7 cellular contexts compared by ENCODE assay signal in genomic region chr12:57518176-57518919, GRCh38. TPM values are rescaled to one million over a fixed set of nuclear protein-coding genes. Genes with fewer than 3 reads are reported as not detected.
A peak's percentile ranks its signal among the peaks of the same experiment; 100 is the strongest.
DNase-seq lines count a peak whose midpoint lies in the region; ATAC-seq and TF ChIP-seq lines count a peak whose summit lies in the region.

No MANE protein-coding gene starts in this region.

- no peak for TF ChIP-seq EP300 in gastroesophageal sphincter (IDR thresholded peaks at IDR 0.05)

- H3K36me3 Mint-ChIP-seq in activated CD8-positive, alpha-beta T cell treated with anti-CD3 and anti-CD28 coated beads, Interleukin-2, amount 10 ng/mL, durations not matched to agents 7 days and 5 days (ENCODE audit: low read depth): peaks cover 63% of the 10 kb centered on the region
- peaks cover 97% of the 10 kb centered on the region for H3K36me3 Mint-ChIP-seq in stimulated activated effector memory CD8-positive, alpha-beta T cell treated with anti-CD3 and anti-CD28 coated beads, Interleukin-12 subunit alpha, Interleukin-12 subunit beta, amount 100 ng/mL, for 72 hours

- POLR2A ChIA-PET in activated CD8-positive, alpha-beta T cell treated with anti-CD3 and anti-CD28 coated beads, Interleukin-2, amount 10 ng/mL, durations not matched to agents 7 days and 5 days (lab: Charles Lee): interaction anchor here (0.6 to 5.2 kb wide), 5 partner anchors 9 to 40 kb away, joined by 3 to 74 read pairs (median 4); partner anchors contain the start of gene ARHGAP9

- ATAC-seq in activated CD8-positive, alpha-beta T cell treated with anti-CD3 and anti-CD28 coated beads, Interleukin-2, amount 10 ng/mL, durations not matched to agents 7 days and 5 days: no peak
- ATAC-seq in gastroesophageal sphincter (no peak), HG03521 (IDR thresholded peaks at IDR 0.05; ENCODE audit: unreplicated experiment) (no peak)
- no peak for ATAC-seq in stimulated activated effector memory CD8-positive, alpha-beta T cell treated with anti-CD3 and anti-CD28 coated beads, Interleukin-12 subunit alpha, Interleukin-12 subunit beta, amount 100 ng/mL, for 72 hours

- H3K36me3 ChIP-seq in gastroesophageal sphincter: peaks cover 7 to 41% of the 10 kb centered on the region in 2 donors

- H3K9me3 ChIP-seq in gastroesophageal sphincter: no peaks in the 10 kb centered on the region

- TF ChIP-seq POLR2A in gastroesophageal sphincter (IDR thresholded peaks at IDR 0.05): no peak

- peak overlapping the region; percentile 86 for H3K4me3 Mint-ChIP-seq in activated CD8-positive, alpha-beta T cell treated with anti-CD3 and anti-CD28 coated beads, Interleukin-2, amount 10 ng/mL, durations not matched to agents 7 days and 5 days
- H3K4me3 Mint-ChIP-seq in stimulated activated effector memory CD8-positive, alpha-beta T cell treated with anti-CD3 and anti-CD28 coated beads, Interleukin-12 subunit alpha, Interleukin-12 subunit beta, amount 100 ng/mL, for 72 hours: peak overlapping the region; percentile 93

- in situ Hi-C loops in ACHN (cut with HindIII; ENCODE audit: low pct_ligation_motif_present, low pct_unique_long_range_greater_than_20kb, low sequenced_read_pairs): no loop called here

- H3K27me3 ChIP-seq in gastroesophageal sphincter: no peaks in the 10 kb centered on the region

- H3K27ac ChIP-seq in gastroesophageal sphincter: peak overlapping the region; percentile 93 to 99 (median 98)

- peaks cover 5 to 59% (median 36%) of the 10 kb centered on the region in 3 donors for H3K4me1 ChIP-seq in gastroesophageal sphincter

- CTCF ChIA-PET in activated CD8-positive, alpha-beta T cell treated with anti-CD3 and anti-CD28 coated beads, Interleukin-2, amount 10 ng/mL, durations not matched to agents 7 days and 5 days (lab: Charles Lee): interaction anchor here (1.1 to 3.9 kb wide), 3 partner anchors 41 to 102 kb away, joined by 3 to 15 read pairs (median 11); no protein-coding TSS in a partner anchor

- no peaks in the 10 kb centered on the region for H3K9me3 Mint-ChIP-seq in activated CD8-positive, alpha-beta T cell treated with anti-CD3 and anti-CD28 coated beads, Interleukin-2, amount 10 ng/mL, durations not matched to agents 7 days and 5 days (ENCODE audit: insufficient read depth)
- H3K9me3 Mint-ChIP-seq in stimulated activated effector memory CD8-positive, alpha-beta T cell treated with anti-CD3 and anti-CD28 coated beads, Interleukin-12 subunit alpha, Interleukin-12 subunit beta, amount 100 ng/mL, for 72 hours: no peaks in the 10 kb centered on the region

- H3K4me3 ChIP-seq in HFF-Myc (replicated peaks; ENCODE audit: low read depth, low read length) (peak overlapping the region; percentile 69), gastroesophageal sphincter (peak overlapping the region; percentile 74 to 79)

- 46 to 65% methylated on average over 6 to 7 of the region's 8 CpGs for WGBS in gastroesophageal sphincter (ENCODE audit: low coverage in 1 of 2), 2 donors

- H3K27ac Mint-ChIP-seq in activated CD8-positive, alpha-beta T cell treated with anti-CD3 and anti-CD28 coated beads, Interleukin-2, amount 10 ng/mL, durations not matched to agents 7 days and 5 days: peak overlapping the region; percentile 62
- H3K27ac Mint-ChIP-seq in stimulated activated effector memory CD8-positive, alpha-beta T cell treated with anti-CD3 and anti-CD28 coated beads, Interleukin-12 subunit alpha, Interleukin-12 subunit beta, amount 100 ng/mL, for 72 hours: peak overlapping the region; percentile 99

- no peaks in the 10 kb centered on the region for H3K27me3 Mint-ChIP-seq in activated CD8-positive, alpha-beta T cell treated with anti-CD3 and anti-CD28 coated beads, Interleukin-2, amount 10 ng/mL, durations not matched to agents 7 days and 5 days (ENCODE audit: low read depth)

- TF ChIP-seq CTCF in HFF-Myc (IDR thresholded peaks at IDR 0.05; ENCODE audit: low read depth, low read length, missing control alignments) (no peak), gastroesophageal sphincter (IDR thresholded peaks at IDR 0.05) (no peak)

- H3K4me1 Mint-ChIP-seq in activated CD8-positive, alpha-beta T cell treated with anti-CD3 and anti-CD28 coated beads, Interleukin-2, amount 10 ng/mL, durations not matched to agents 7 days and 5 days (ENCODE audit: low read depth): peaks cover 42% of the 10 kb centered on the region
- peaks cover 57% of the 10 kb centered on the region for H3K4me1 Mint-ChIP-seq in stimulated activated effector memory CD8-positive, alpha-beta T cell treated with anti-CD3 and anti-CD28 coated beads, Interleukin-12 subunit alpha, Interleukin-12 subunit beta, amount 100 ng/mL, for 72 hours

- DNase-seq in HFF-Myc (ENCODE audit: extremely low read depth, low read depth) (no peak), NCI-H1694 (lab: John Stamatoyannopoulos, UW) (no peak), ACHN (no peak)
- DNase-seq in activated CD8-positive, alpha-beta T cell treated with anti-CD3 and anti-CD28 coated beads, Interleukin-2, amount 10 ng/mL, durations not matched to agents 7 days and 5 days: no peak
- no peak for DNase-seq in stimulated activated effector memory CD8-positive, alpha-beta T cell treated with anti-CD3 and anti-CD28 coated beads, Interleukin-12 subunit alpha, Interleukin-12 subunit beta, amount 100 ng/mL, for 72 hours (ENCODE audit: low spot score in 2 of 2)

RNA-seq across cellular contexts. Expression of gene DDIT3, which starts 2.0 kb away (rescaled TPM):
- 10 to 100 TPM; 14.9 to 15.0 TPM for total RNA-seq in activated CD8-positive, alpha-beta T cell treated with anti-CD3 and anti-CD28 coated beads, Interleukin-2, amount 10 ng/mL, durations not matched to agents 7 days and 5 days
- total RNA-seq in gastroesophageal sphincter: 10 to 100 TPM; 17.7 to 41.2 (median 36.5) TPM

RNA-seq across cellular contexts. Expression of gene MBD6, which starts 4.3 kb away (rescaled TPM):
- total RNA-seq in activated CD8-positive, alpha-beta T cell treated with anti-CD3 and anti-CD28 coated beads, Interleukin-2, amount 10 ng/mL, durations not matched to agents 7 days and 5 days: 10 to 100 TPM; 68.4 to 71.4 TPM
- total RNA-seq in gastroesophageal sphincter: 10 to 100 TPM in 3 of 4 donors, 1 to 10 TPM in 1; 8.9 to 22.6 (median 19.7) TPM

RNA-seq across cellular contexts. Expression of gene DCTN2, which starts 28.6 kb away (rescaled TPM):
- total RNA-seq in activated CD8-positive, alpha-beta T cell treated with anti-CD3 and anti-CD28 coated beads, Interleukin-2, amount 10 ng/mL, durations not matched to agents 7 days and 5 days: 10 to 100 TPM; 89.3 to 96.5 TPM
- 100 to 1,000 TPM; 138 to 204 (median 182) TPM for total RNA-seq in gastroesophageal sphincter

RNA-seq across cellular contexts. Expression of gene MARS1, which starts 30.5 kb away (rescaled TPM):
- total RNA-seq in activated CD8-positive, alpha-beta T cell treated with anti-CD3 and anti-CD28 coated beads, Interleukin-2, amount 10 ng/mL, durations not matched to agents 7 days and 5 days: 100 to 1,000 TPM; 275 to 291 TPM
- total RNA-seq in gastroesophageal sphincter: 100 to 1,000 TPM in 1 of 4 donors, 10 to 100 TPM in 3; 67.4 to 209 (median 81.7) TPM

RNA-seq across cellular contexts. Expression of gene KIF5A, which starts 31.5 kb away (rescaled TPM):
- total RNA-seq in activated CD8-positive, alpha-beta T cell treated with anti-CD3 and anti-CD28 coated beads, Interleukin-2, amount 10 ng/mL, durations not matched to agents 7 days and 5 days: 1 to 10 TPM in 1 of 2 experiments, under 1 TPM in 1; 0.99 to 1.4 TPM
- total RNA-seq in gastroesophageal sphincter: 1 to 10 TPM in 3 of 4 donors, under 1 TPM in 1; 0.89 to 4.7 (median 1.6) TPM
